ENCODE assay signal across 8 cellular contexts in the genomic region with DNA sequence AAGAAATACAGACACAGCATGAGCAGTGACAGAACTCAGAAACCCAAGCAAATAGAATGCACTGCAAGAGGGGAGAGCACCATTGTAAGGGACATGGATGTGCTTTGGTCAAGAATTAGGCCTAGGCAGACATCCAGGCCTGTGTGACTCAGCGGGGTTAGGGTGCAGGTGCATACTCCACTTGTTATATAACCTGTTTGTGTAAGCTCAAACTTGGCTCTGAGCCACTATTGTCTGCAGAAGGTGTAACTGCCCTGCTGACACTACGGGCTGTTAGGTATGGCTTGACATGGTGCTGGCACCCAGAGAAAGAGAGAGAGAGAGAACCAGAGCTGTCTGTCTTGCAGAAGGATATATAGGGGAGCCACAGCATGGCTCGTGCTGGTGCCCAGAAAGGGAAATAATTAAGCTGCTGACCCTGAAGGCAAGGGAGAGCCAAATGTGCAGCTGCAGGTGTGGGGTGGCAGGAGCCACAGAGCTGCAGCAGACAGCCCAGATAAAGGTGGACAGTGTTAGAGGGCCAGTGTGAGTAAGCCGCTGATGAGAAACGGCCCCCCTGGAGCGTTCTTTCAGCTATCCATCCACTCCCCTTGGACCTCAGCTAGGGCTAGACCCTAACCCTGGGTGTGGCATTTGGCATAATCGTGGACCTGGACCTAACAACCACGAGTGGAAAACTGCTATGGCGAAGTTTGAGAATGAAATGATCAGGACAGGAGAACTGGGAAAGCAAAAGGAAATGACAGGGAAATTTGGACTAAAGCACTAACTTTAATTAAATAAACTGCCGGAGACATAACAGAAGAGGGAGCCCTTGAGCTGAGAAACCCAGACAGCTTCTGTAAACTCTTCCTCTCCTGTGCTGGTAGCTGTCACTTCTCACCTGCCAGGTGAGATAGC.
DNase-seq lines count a peak whose midpoint lies in the region; ATAC-seq, FAIRE-seq and TF ChIP-seq lines count a peak whose summit lies in the region.

No MANE protein-coding gene starts in this region.

- TF ChIP-seq CTCF in AG04450 (IDR thresholded peaks at IDR 0.05; ENCODE audit: low read depth, low read length) (peak; percentile 74), mammary epithelial cell (conservative IDR thresholded peaks at IDR 0.05 in 1 of 2, IDR thresholded peaks at IDR 0.05 in 1 of 2; ENCODE audit: extremely low read depth in 1 of 2, insufficient read depth in 1 of 2, low read depth in 1 of 2, low read length in 2 of 2) (peak; percentile 44 to 65), sigmoid colon (IDR thresholded peaks at IDR 0.05) (peak in 2 of 4 experiments; percentile 35 to 41)

- in situ Hi-C loops in mammary epithelial cell (cut with MboI; ENCODE audit: low sequenced_read_pairs in 2 of 2) = no loop called here

- H4K20me1 ChIP-seq in mammary epithelial cell (ENCODE audit: insufficient read depth, low read length) = no peaks in the 10 kb centered on the region

- H3K4me3 Mint-ChIP-seq in stimulated activated effector memory CD8-positive, alpha-beta T cell treated with anti-CD3 and anti-CD28 coated beads, Interleukin-12 subunit alpha, Interleukin-12 subunit beta, amount 100 ng/mL, for 72 hours = no peak overlapping the region

- H3K9ac ChIP-seq in mammary epithelial cell (ENCODE audit: insufficient read depth, low read length) = no peak overlapping the region

- H3K36me3 ChIP-seq in mammary epithelial cell (ENCODE audit: insufficient read depth, low read length) = no peaks in the 10 kb centered on the region
- no peaks in the 10 kb centered on the region for H3K36me3 ChIP-seq in sigmoid colon

- H3K27ac ChIP-seq in AG04450 (ENCODE audit: low read depth, low read length) (no peak overlapping the region), mammary epithelial cell (ENCODE audit: insufficient read depth, low read depth, low read length) (no peak overlapping the region), sigmoid colon (no peak overlapping the region)

- no peak overlapping the region for H3K4me2 ChIP-seq in mammary epithelial cell (ENCODE audit: insufficient read depth, low read depth, low read length)

- FAIRE-seq in GM18507 (lab: Jason Lieb, UNC) = peak; percentile 63

- H3K4me1 ChIP-seq in mammary epithelial cell (ENCODE audit: insufficient read depth, low read length) (no peaks in the 10 kb centered on the region), sigmoid colon (no peaks in the 10 kb centered on the region)

- CTCF ChIA-PET in AG04450 (lab: Charles Lee) (interaction anchor here (0.7 to 3.1 kb wide), 16 partner anchors 9 to 998 kb away, joined by 3 to 16 read pairs (median 4); no protein-coding TSS in a partner anchor), mammary epithelial cell (lab: Charles Lee; ENCODE audit: low non-redundant PET) (interaction anchor here (0.5 kb wide), 1 partner anchor 237 kb away, joined by 5 read pairs; no protein-coding TSS in a partner anchor)

- H3K9me3 ChIP-seq in AG04450 (ENCODE audit: control insufficient read depth, insufficient read depth, low read length) = peaks cover 7% of the 10 kb centered on the region; the same call in 1 of the 2 replicates
- H3K9me3 ChIP-seq in mammary epithelial cell (replicated peaks; ENCODE audit: insufficient read depth, low read length) = peaks cover 3% of the 10 kb centered on the region
- H3K9me3 ChIP-seq in sigmoid colon = no peaks in the 10 kb centered on the region

- no peak for TF ChIP-seq POLR2A in sigmoid colon (IDR thresholded peaks at IDR 0.05)

- WGBS in mammary epithelial cell (ENCODE audit: low coverage, missing lambda C conversion rate) = 49% methylated on average over 4 of the region's 10 CpGs
- 16 to 37% methylated on average over 10 of the region's 10 CpGs for WGBS in sigmoid colon, 2 donors

- ATAC-seq in HG03378 (IDR thresholded peaks at IDR 0.05; ENCODE audit: unreplicated experiment) (peak; percentile 54), left lobe of liver (peak; percentile 90)
- no peak for ATAC-seq in stimulated activated effector memory CD8-positive, alpha-beta T cell treated with anti-CD3 and anti-CD28 coated beads, Interleukin-12 subunit alpha, Interleukin-12 subunit beta, amount 100 ng/mL, for 72 hours

- H3K4me3 ChIP-seq in AG04450 (ENCODE audit: low read depth, low read length) (no peak overlapping the region), mammary epithelial cell (replicated peaks in 1 of 3; ENCODE audit: insufficient read depth in 1 of 3, low read depth in 2 of 3, low read length in 3 of 3) (no peak overlapping the region), sigmoid colon (no peak overlapping the region)

- H3K27ac Mint-ChIP-seq in stimulated activated effector memory CD8-positive, alpha-beta T cell treated with anti-CD3 and anti-CD28 coated beads, Interleukin-12 subunit alpha, Interleukin-12 subunit beta, amount 100 ng/mL, for 72 hours = no peak overlapping the region

- TF ChIP-seq EP300 in sigmoid colon (IDR thresholded peaks at IDR 0.05) = no peak

- intact Hi-C loops in mammary epithelial cell (cut with micrococcal nuclease) (loop anchor here (1.0 to 10.0 kb wide), 2 partner anchors 441 to 1272 kb away; no protein-coding TSS in a partner anchor), sigmoid colon (cut with DNase I) (no loop called here)

- DNase-seq in AG04450 (ENCODE audit: low read depth, low spot score) (no peak), GM18507 (ENCODE audit: extremely low spot score, insufficient read length, low read depth) (peak; percentile 17), NCI-H510A (lab: John Stamatoyannopoulos, UW) (peak; percentile 68), mammary epithelial cell (peak; percentile 41), left lobe of liver (ENCODE audit: low spot score) (peak; percentile 74), sigmoid colon (no peak)
- no peak for DNase-seq in stimulated activated effector memory CD8-positive, alpha-beta T cell treated with anti-CD3 and anti-CD28 coated beads, Interleukin-12 subunit alpha, Interleukin-12 subunit beta, amount 100 ng/mL, for 72 hours (ENCODE audit: low spot score in 2 of 2)

- H3K4me1 Mint-ChIP-seq in stimulated activated effector memory CD8-positive, alpha-beta T cell treated with anti-CD3 and anti-CD28 coated beads, Interleukin-12 subunit alpha, Interleukin-12 subunit beta, amount 100 ng/mL, for 72 hours = no peaks in the 10 kb centered on the region

- POLR2A ChIA-PET in AG04450 (lab: Yijun Ruan, JAX) = no interaction called here

- H3K36me3 Mint-ChIP-seq in stimulated activated effector memory CD8-positive, alpha-beta T cell treated with anti-CD3 and anti-CD28 coated beads, Interleukin-12 subunit alpha, Interleukin-12 subunit beta, amount 100 ng/mL, for 72 hours = no peaks in the 10 kb centered on the region

- peaks cover 19% of the 10 kb centered on the region for H3K9me3 Mint-ChIP-seq in stimulated activated effector memory CD8-positive, alpha-beta T cell treated with anti-CD3 and anti-CD28 coated beads, Interleukin-12 subunit alpha, Interleukin-12 subunit beta, amount 100 ng/mL, for 72 hours

- dilution Hi-C loops in mammary epithelial cell (cut with HindIII; ENCODE audit: low sequenced_read_pairs) = no loop called here

- H3K27me3 ChIP-seq in AG04450 (ENCODE audit: control insufficient read depth, insufficient read depth, low read length) = no peaks in the 10 kb centered on the region
- no peaks in the 10 kb centered on the region for H3K27me3 ChIP-seq in mammary epithelial cell (ENCODE audit: insufficient read depth, low read length)
- H3K27me3 ChIP-seq in sigmoid colon = no peaks in the 10 kb centered on the region

- no TSS peak for BruUV-seq in mammary epithelial cell (replicated peaks; lab: Mats Ljungman, UMichigan)

- no peak overlapping the region for H2AFZ ChIP-seq in mammary epithelial cell (ENCODE audit: low read depth, low read length)

- H3K79me2 ChIP-seq in mammary epithelial cell (ENCODE audit: insufficient read depth, low read length) = no peaks in the 10 kb centered on the region

Comparison
In these comparisons a context has a peak if more than half of its experiments do, and no peak if none do; other contexts are left out.
1. DNase-seq: peak in GM18507 (single experiment), NCI-H510A (single experiment), mammary epithelial cell (single experiment) and left lobe of liver (single experiment); none in AG04450 (single experiment), sigmoid colon (single experiment) and stimulated activated effector memory CD8-positive, alpha-beta T cell treated with anti-CD3 and anti-CD28 coated beads, Interleukin-12 subunit alpha, Interleukin-12 subunit beta, amount 100 ng/mL, for 72 hours (0 of 2).